ENCODE assay signal across 12 cellular contexts in genomic region chrX:45775462-45775861, GRCh38.
DNase-seq lines count a peak whose midpoint lies in the region; ATAC-seq and TF ChIP-seq lines count a peak whose summit lies in the region.
"Had no signal": no experiment of that assay in that cellular context is flagged by ENCODE, and none has a peak within 500 bp of the region (broad histone marks: within the 10 kb centered on the region; RNA-seq: fewer than 3 reads in every experiment).

No MANE protein-coding gene starts in this region.

- H3K4me1 ChIP-seq in adipocyte (ENCODE audit: control insufficient read depth, insufficient read depth, low read length): peaks cover 74% of the 10 kb centered on the region
- peaks cover 9% of the 10 kb centered on the region for H3K4me1 ChIP-seq in hepatocyte (ENCODE audit: insufficient read depth)
- H3K4me1 ChIP-seq: colonic mucosa had no signal

- intact Hi-C loops in Right ventricle myocardium inferior (cut with DNase I): no loop called here

- no peak overlapping the region for H3K4me2 ChIP-seq in hepatocyte

- no peak for TF ChIP-seq CTCF in hepatocyte (IDR thresholded peaks at IDR 0.05; ENCODE audit: poor library complexity)

- H3K9me2 ChIP-seq in hepatocyte (replicated peaks; ENCODE audit: insufficient read depth): no peaks in the 10 kb centered on the region

- peaks cover 3% of the 10 kb centered on the region for H4K20me1 ChIP-seq in hepatocyte (ENCODE audit: insufficient read depth, poor library complexity, severe bottlenecking)

- H3K27ac ChIP-seq in hepatocyte: no peak overlapping the region

- H3K9me3 ChIP-seq in adipocyte (ENCODE audit: control insufficient read depth, low read length) (no peaks in the 10 kb centered on the region), hepatocyte (ENCODE audit: low read depth) (no peaks in the 10 kb centered on the region)
- H3K9me3 ChIP-seq: colonic mucosa had no signal

- H3K79me2 ChIP-seq in hepatocyte: peaks cover 39% of the 10 kb centered on the region

- H3K9ac ChIP-seq in adipocyte (ENCODE audit: low read length): peak overlapping the region; percentile 72

- peak overlapping the region; percentile 73 for H3K4me3 ChIP-seq in adipocyte (ENCODE audit: low read length)
- H3K4me3 ChIP-seq in hepatocyte: no peak overlapping the region
- H3K4me3 ChIP-seq: colonic mucosa had no signal

- H2AFZ ChIP-seq in hepatocyte: no peak overlapping the region

- H3K36me3 ChIP-seq in adipocyte (ENCODE audit: control insufficient read depth, insufficient read depth, low read length, severe bottlenecking) (no peaks in the 10 kb centered on the region), hepatocyte (replicated peaks; ENCODE audit: insufficient read depth, low read depth) (no peaks in the 10 kb centered on the region)
- H3K36me3 ChIP-seq: colonic mucosa had no signal

- peak; percentile 68 for DNase-seq in AG08395 (ENCODE audit: low spot score)
- DNase-seq in HPDE6-E6E7 (ENCODE audit: extremely low spot score): peak; percentile 26
- DNase-seq in adipocyte (ENCODE audit: low read depth): peak; percentile 84
- peak; percentile 78 for DNase-seq in kidney tubule cell (ENCODE audit: low spot score)
- DNase-seq in NCI-H146 treated with DMSO at 0.1 percent for 48 hours (lab: John Stamatoyannopoulos, UW; ENCODE audit: unreplicated experiment): no peak
- DNase-seq in NCI-H446 treated with DMSO at 0.1 percent for 48 hours (lab: John Stamatoyannopoulos, UW): no peak
- DNase-seq in hepatocyte (ENCODE audit: low spot score): no peak
- no peak for DNase-seq in Right ventricle myocardium inferior (ENCODE audit: missing footprints)
- DNase-seq: colonic mucosa, NCI-H1417 treated with DMSO at 0.1 percent for 48 hours, occipital lobe, OCI-M1 had no signal

- WGBS in hepatocyte (ENCODE audit: low lambda C conversion rate, missing lambda C conversion rate): 64% methylated on average over 2 of the region's 2 CpGs

- H3K27me3 ChIP-seq in adipocyte (replicated peaks; ENCODE audit: control insufficient read depth, insufficient read depth, low read length) (no peaks in the 10 kb centered on the region), hepatocyte (no peaks in the 10 kb centered on the region)
- H3K27me3 ChIP-seq: colonic mucosa had no signal

- ATAC-seq in Right ventricle myocardium inferior: no peak

Comparison
In these comparisons a context has a peak if more than half of its experiments do, and no peak if none do; other contexts are left out.
1. DNase-seq: peak in AG08395 (single experiment), HPDE6-E6E7 (single experiment), adipocyte (single experiment) and kidney tubule cell (single experiment); none in NCI-H146 treated with DMSO at 0.1 percent for 48 hours (single experiment), NCI-H446 treated with DMSO at 0.1 percent for 48 hours (single experiment), hepatocyte (single experiment) and Right ventricle myocardium inferior (single experiment).